In genomic region chr20:12090920-12091319, GRCh38 we compare ENCODE assay signal across 16 cellular contexts.
DNase-seq lines count a peak whose midpoint lies in the region; ATAC-seq, FAIRE-seq and TF ChIP-seq lines count a peak whose summit lies in the region.
"Had no signal": no experiment of that assay in that cellular context is flagged by ENCODE, and none has a peak within 500 bp of the region (broad histone marks: within the 10 kb centered on the region; RNA-seq: fewer than 3 reads in every experiment).

No MANE protein-coding gene starts in this region.

- H3K4me1 ChIP-seq in PC-3 (ENCODE audit: insufficient read depth, low read length) = no peaks in the 10 kb centered on the region
- H3K4me1 ChIP-seq in foreskin keratinocyte = no peaks in the 10 kb centered on the region
- H3K4me1 ChIP-seq in kidney (ENCODE audit: control insufficient read depth in 1 of 2, insufficient read depth in 1 of 2, low read depth in 1 of 2, low read length in 2 of 2) = no peaks in the 10 kb centered on the region
- no peaks in the 10 kb centered on the region for H3K4me1 ChIP-seq in BE2C

- H3K4me2 ChIP-seq in PC-3 (ENCODE audit: low read length) = no peak overlapping the region
- H3K4me2 ChIP-seq: KMS-11 had no signal

- H3K4me3 ChIP-seq in PC-3 (ENCODE audit: low read length) (no peak overlapping the region), kidney (ENCODE audit: low read length in 2 of 2) (no peak overlapping the region), BE2C (ENCODE audit: low read depth, low read length) (no peak overlapping the region)

- no peak for FAIRE-seq in kidney (lab: Jason Lieb, UNC)
- FAIRE-seq: A204.1 had no signal

- DNase-seq in COLO829 (ENCODE audit: low spot score) (peak; percentile 39), M059J (ENCODE audit: low read depth) (peak; percentile 72), PC-3 (peak; percentile 31), foreskin keratinocyte (no peak), kidney (no peak), DMS79 (lab: John Stamatoyannopoulos, UW) (no peak), BE2C (no peak)
- DNase-seq: DMS79 treated with DMSO at 0.1 percent for 48 hours, GF-D8, GOT3, NCI-H1694, NCI-H748 treated with DMSO at 0.1 percent for 48 hours, SW 1271 had no signal

- intact Hi-C loops in PC-3 (cut with micrococcal nuclease) = no loop called here
- intact Hi-C loops in kidney (cut with DNase I) = no loop called here

- H3K36me3 ChIP-seq in PC-3 (ENCODE audit: low read depth, low read length) = no peaks in the 10 kb centered on the region
- no peaks in the 10 kb centered on the region for H3K36me3 ChIP-seq in kidney (ENCODE audit: control insufficient read depth in 1 of 2, insufficient read depth in 2 of 2, low read length in 2 of 2)
- no peaks in the 10 kb centered on the region for H3K36me3 ChIP-seq in BE2C

- CTCF ChIA-PET in PC-3 (lab: Charles Lee) = no interaction called here

- TF ChIP-seq CTCF in PC-3 (conservative IDR thresholded peaks at IDR 0.05; ENCODE audit: low read depth, low read length) (no peak), foreskin keratinocyte (conservative IDR thresholded peaks at IDR 0.05) (no peak), kidney (IDR thresholded peaks at IDR 0.05; ENCODE audit: borderline replicate concordance, extremely low read depth, insufficient read depth) (no peak), BE2C (IDR thresholded peaks at IDR 0.05; ENCODE audit: low read depth, low read length) (no peak)

- no peak overlapping the region for H3K27ac ChIP-seq in PC-3 (ENCODE audit: low read length)
- H3K27ac ChIP-seq in foreskin keratinocyte = no peak overlapping the region
- no peak overlapping the region for H3K27ac ChIP-seq in kidney (ENCODE audit: low read depth in 2 of 2, low read length in 2 of 2)
- H3K27ac ChIP-seq: KMS-11 had no signal

- no peak overlapping the region for H2AFZ ChIP-seq in PC-3 (ENCODE audit: low read length)

- H3F3A ChIP-seq in PC-3 (ENCODE audit: low read length, unreplicated experiment) = no peaks in the 10 kb centered on the region

- H3K27me3 ChIP-seq in PC-3 (ENCODE audit: low read length) (no peaks in the 10 kb centered on the region), foreskin keratinocyte (no peaks in the 10 kb centered on the region), BE2C (no peaks in the 10 kb centered on the region)

- no peaks in the 10 kb centered on the region for H3K9me3 ChIP-seq in PC-3 (ENCODE audit: low read length)
- H3K9me3 ChIP-seq in kidney (ENCODE audit: control insufficient read depth in 1 of 2, low read length in 2 of 2) = no peaks in the 10 kb centered on the region
- H3K9me3 ChIP-seq in BE2C = no peaks in the 10 kb centered on the region

- no peak overlapping the region for H3K9ac ChIP-seq in PC-3 (ENCODE audit: low read length)
- H3K9ac ChIP-seq in kidney (ENCODE audit: low read length in 2 of 2) = no peak overlapping the region
- H3K9ac ChIP-seq: KMS-11 had no signal

- no peaks in the 10 kb centered on the region for H4K20me1 ChIP-seq in PC-3 (ENCODE audit: low read length)

- POLR2A ChIA-PET in PC-3 (lab: Charles Lee; ENCODE audit: unreplicated experiment) = no interaction called here

- no peaks in the 10 kb centered on the region for H3K9me2 ChIP-seq in PC-3 (replicated peaks; ENCODE audit: low read length)

- BruUV-seq in PC-3 (replicated peaks; lab: Mats Ljungman, UMichigan) = no TSS peak

- H3K79me2 ChIP-seq in PC-3 (ENCODE audit: low read length) = no peaks in the 10 kb centered on the region

- no peak for ATAC-seq in PC-3
- ATAC-seq in foreskin keratinocyte = peak; percentile 52
- no peak for ATAC-seq in HG03097 (IDR thresholded peaks at IDR 0.05; ENCODE audit: low FRiP score, unreplicated experiment)

Comparison
In these comparisons a context has a peak if more than half of its experiments do, and no peak if none do; other contexts are left out.
1. DNase-seq: peak in COLO829 (single experiment), M059J (single experiment) and PC-3 (single experiment); none in foreskin keratinocyte (0 of 2), kidney (single experiment), DMS79 (single experiment) and BE2C (single experiment).